Comparison of ENCODE assay signal across 39 cellular contexts in genomic region chr2:38480617-38481016, GRCh38.
"Had no signal": no experiment of that assay in that cellular context is flagged by ENCODE, and none has a peak within 500 bp of the region (broad histone marks: within the 10 kb centered on the region; RNA-seq: fewer than 3 reads in every experiment).

No MANE protein-coding gene starts in this region.

- H3K4me3 Mint-ChIP-seq: activated naive CD4-positive, alpha-beta T cell treated with anti-CD3 and anti-CD28 coated beads, Interleukin-2, amount 10 ng/mL, durations not matched to agents 7 days and 5 days; activated naive CD4-positive, alpha-beta T cell treated with anti-CD3 and anti-CD28 coated beads, Interleukin-2, amount 50 U/mL, for 24 hours; activated naive CD8-positive, alpha-beta T cell; activated naive CD8-positive, alpha-beta T cell treated with anti-CD3 and anti-CD28 coated beads for 36 hours; activated naive CD8-positive, alpha-beta T cell treated with anti-CD3 and anti-CD28 coated beads, Interleukin-2, amount 10 ng/mL, durations not matched to agents 7 days and 5 days; activated naive CD8-positive, alpha-beta T cell treated with anti-CD3 and anti-CD28 coated beads, Interleukin-2, amount 50 U/mL, for 24 hours; activated T-cell treated with anti-CD3 and anti-CD28 coated beads, Interleukin-2, amount 50 U/mL, for 24 hours; activated T-cell treated with anti-CD3 and anti-CD28 coated beads, Interleukin-2, amount 50 U/mL, for 4 hours; activated T-cell treated with anti-CD3 and anti-CD28 coated beads, Interleukin-2, amount 50 U/mL, for 72 hours; activated T-helper 1 cell treated with anti-CD3 and anti-CD28 coated beads, Interleukin-12 subunit alpha, Interleukin-12 subunit beta, Interleukin-2, Interleukin-4 antibody, amounts not matched to agents 30 ng/mL and 10 ng/mL and 1 ng/mL, durations not matched to agents 14 hours and 24 hours and 36 hours; activated T-helper 17 cell treated with anti-CD3 and anti-CD28 coated beads, Interleukin-2, amount 50 U/mL, for 72 hours; brain; central memory CD8-positive, alpha-beta T cell had no signal

- H3K4me1 ChIP-seq: ascending aorta, body of pancreas, breast epithelium had no signal

- H3K36me3 ChIP-seq: adrenal gland, ascending aorta, brain microvascular endothelial cell, breast epithelium, cardiac muscle cell had no signal

- H3K27me3 ChIP-seq: adrenal gland, ascending aorta, body of pancreas, brain microvascular endothelial cell, breast epithelium, cardiac muscle cell had no signal

- H3K4me3 ChIP-seq: adrenal gland, ascending aorta, body of pancreas, breast epithelium, cardiac muscle cell had no signal

- H3K4me1 Mint-ChIP-seq: activated naive CD4-positive, alpha-beta T cell treated with anti-CD3 and anti-CD28 coated beads, Interleukin-2, amount 10 ng/mL, durations not matched to agents 7 days and 5 days; activated naive CD4-positive, alpha-beta T cell treated with anti-CD3 and anti-CD28 coated beads, Interleukin-2, amount 50 U/mL, for 24 hours; activated naive CD8-positive, alpha-beta T cell treated with anti-CD3 and anti-CD28 coated beads for 36 hours; activated naive CD8-positive, alpha-beta T cell treated with anti-CD3 and anti-CD28 coated beads, Interleukin-2, amount 10 ng/mL, durations not matched to agents 7 days and 5 days; activated naive CD8-positive, alpha-beta T cell treated with anti-CD3 and anti-CD28 coated beads, Interleukin-2, amount 50 U/mL, for 24 hours; brain; central memory CD8-positive, alpha-beta T cell had no signal

- H3K27ac ChIP-seq: adrenal gland, ascending aorta, body of pancreas, brain microvascular endothelial cell, breast epithelium, cardiac muscle cell had no signal

- H3K27ac Mint-ChIP-seq: activated naive CD4-positive, alpha-beta T cell treated with anti-CD3 and anti-CD28 coated beads, Interleukin-2, amount 10 ng/mL, durations not matched to agents 7 days and 5 days; activated naive CD4-positive, alpha-beta T cell treated with anti-CD3 and anti-CD28 coated beads, Interleukin-2, amount 50 U/mL, for 24 hours; activated naive CD8-positive, alpha-beta T cell; activated naive CD8-positive, alpha-beta T cell treated with anti-CD3 and anti-CD28 coated beads for 36 hours; activated naive CD8-positive, alpha-beta T cell treated with anti-CD3 and anti-CD28 coated beads, Interleukin-2, amount 10 ng/mL, durations not matched to agents 7 days and 5 days; activated naive CD8-positive, alpha-beta T cell treated with anti-CD3 and anti-CD28 coated beads, Interleukin-2, amount 50 U/mL, for 24 hours; activated T-cell treated with anti-CD3 and anti-CD28 coated beads, Interleukin-2, amount 50 U/mL, for 24 hours; activated T-cell treated with anti-CD3 and anti-CD28 coated beads, Interleukin-2, amount 50 U/mL, for 72 hours; activated T-helper 1 cell treated with anti-CD3 and anti-CD28 coated beads, Interleukin-12 subunit alpha, Interleukin-12 subunit beta, Interleukin-2, Interleukin-4 antibody, amounts not matched to agents 30 ng/mL and 10 ng/mL and 1 ng/mL, durations not matched to agents 14 hours and 24 hours and 36 hours; activated T-helper 17 cell treated with anti-CD3 and anti-CD28 coated beads, Interleukin-2, amount 50 U/mL, for 72 hours; activated T-helper 2 cell treated with anti-CD3 and anti-CD28 coated beads, Interferon-gamma antibody, Interleukin-2, Interleukin-4, amounts not matched to agents 10 μg/mL and 5 μg/mL and 100 μg/mL, durations not matched to agents 14 hours and 24 hours and 36 hours; brain had no signal

- H3K36me3 Mint-ChIP-seq: activated naive CD4-positive, alpha-beta T cell treated with anti-CD3 and anti-CD28 coated beads, Interleukin-2, amount 10 ng/mL, durations not matched to agents 7 days and 5 days; activated naive CD4-positive, alpha-beta T cell treated with anti-CD3 and anti-CD28 coated beads, Interleukin-2, amount 50 U/mL, for 24 hours; activated naive CD8-positive, alpha-beta T cell treated with anti-CD3 and anti-CD28 coated beads for 36 hours; activated naive CD8-positive, alpha-beta T cell treated with anti-CD3 and anti-CD28 coated beads, Interleukin-2, amount 10 ng/mL, durations not matched to agents 7 days and 5 days; brain had no signal

- ATAC-seq: activated naive CD8-positive, alpha-beta T cell treated with anti-CD3 and anti-CD28 coated beads, Interleukin-2, amount 50 U/mL, for 24 hours; activated T-cell treated with anti-CD3 and anti-CD28 coated beads, Interleukin-2, amount 50 U/mL, for 4 hours; activated T-cell treated with anti-CD3 and anti-CD28 coated beads, Interleukin-2, amount 50 U/mL, for 72 hours; activated T-helper 17 cell treated with anti-CD3 and anti-CD28 coated beads, Interleukin-2, amount 50 U/mL, for 72 hours; body of pancreas had no signal

- FAIRE-seq: astrocyte, bronchial epithelial cell had no signal

- DNase-seq: activated effector memory CD4-positive, alpha-beta T cell treated with anti-CD3 and anti-CD28 coated beads, Interleukin-2, amount 50 U/mL, for 16 hours; activated effector memory CD4-positive, alpha-beta T cell treated with Interleukin-2 at 50 U/mL for 16 hours; activated gamma-delta T cell; activated gamma-delta T cell treated with Interleukin-2 at 50 U/mL for 16 hours; activated naive CD4-positive, alpha-beta T cell; activated naive CD4-positive, alpha-beta T cell treated with anti-CD3 and anti-CD28 coated beads, Interleukin-2, amount 10 ng/mL, durations not matched to agents 7 days and 5 days; activated naive CD4-positive, alpha-beta T cell treated with anti-CD3 and anti-CD28 coated beads, Interleukin-2, amount 50 U/mL, for 16 hours; activated naive CD4-positive, alpha-beta T cell treated with Interleukin-2 at 50 U/mL for 16 hours; activated naive CD8-positive, alpha-beta T cell treated with anti-CD3 and anti-CD28 coated beads for 36 hours; activated naive CD8-positive, alpha-beta T cell treated with anti-CD3 and anti-CD28 coated beads, Interleukin-2, amount 10 ng/mL, durations not matched to agents 7 days and 5 days; activated naive CD8-positive, alpha-beta T cell treated with anti-CD3 and anti-CD28 coated beads, Interleukin-2, amount 50 U/mL, for 24 hours; activated T-cell treated with anti-CD3 and anti-CD28 coated beads for 4 hours; activated T-cell treated with anti-CD3 and anti-CD28 coated beads, Interleukin-2, amount 50 U/mL, for 1 hour; activated T-cell treated with anti-CD3 and anti-CD28 coated beads, Interleukin-2, amount 50 U/mL, for 24 hours; activated T-cell treated with anti-CD3 and anti-CD28 coated beads, Interleukin-2, amount 50 U/mL, for 4 hours; activated T-cell treated with anti-CD3 and anti-CD28 coated beads, Interleukin-2, amount 50 U/mL, for 48 hours; activated T-cell treated with anti-CD3 and anti-CD28 coated beads, Interleukin-2, amount 50 U/mL, for 72 hours; adrenal gland; amniotic stem cell; amygdala; anterior cingulate cortex; aorta; body of pancreas; brain microvascular endothelial cell; caudate nucleus; central memory CD4-positive, alpha-beta T cell; cerebellar nuclear complex had no signal

- H3K27me3 Mint-ChIP-seq: activated naive CD4-positive, alpha-beta T cell treated with anti-CD3 and anti-CD28 coated beads, Interleukin-2, amount 50 U/mL, for 24 hours; activated naive CD8-positive, alpha-beta T cell treated with anti-CD3 and anti-CD28 coated beads for 36 hours had no signal
